1 cellular context compared by ENCODE assay signal in the genomic region with DNA sequence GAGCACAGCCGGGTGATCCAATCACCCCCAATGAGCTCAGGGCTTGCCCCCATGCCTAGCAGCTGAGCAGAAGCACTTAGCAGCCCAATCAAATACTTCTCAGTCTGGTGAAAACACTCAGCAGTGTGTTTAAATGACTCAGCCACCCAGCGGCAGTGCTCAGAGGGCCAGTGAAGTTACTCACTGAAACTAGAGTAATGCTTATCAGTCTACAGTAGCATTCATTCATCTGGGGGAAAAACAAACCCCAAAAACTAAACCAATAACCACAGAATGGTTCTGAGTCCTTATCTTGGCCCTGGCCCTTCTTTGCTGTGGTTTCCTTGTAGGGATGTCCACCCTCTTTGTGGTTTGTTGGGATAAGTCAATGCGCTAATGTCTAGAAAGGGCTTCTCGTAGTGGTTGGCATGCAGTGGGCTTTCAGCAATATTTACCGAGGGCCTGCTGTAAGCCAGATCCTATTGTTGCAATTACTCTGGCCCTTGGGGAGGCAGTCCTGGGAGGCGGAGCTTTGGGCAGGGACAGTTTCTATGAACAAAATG.
TF ChIP-seq lines count a peak whose summit lies in the region.

No MANE protein-coding gene starts in this region.

TF ChIP-seq in HCT116, 20 proteins besides CTCF, POLR2A, EP300 and RAD21 (continued from another document):
- TF ChIP-seq YY1 (IDR thresholded peaks at IDR 0.05; ENCODE audit: extremely low read depth, insufficient replicate concordance, low read depth, low read length) (no peak), SRF (IDR thresholded peaks at IDR 0.05; ENCODE audit: low read depth) (no peak)
- TF ChIP-seq, protein P1, sequence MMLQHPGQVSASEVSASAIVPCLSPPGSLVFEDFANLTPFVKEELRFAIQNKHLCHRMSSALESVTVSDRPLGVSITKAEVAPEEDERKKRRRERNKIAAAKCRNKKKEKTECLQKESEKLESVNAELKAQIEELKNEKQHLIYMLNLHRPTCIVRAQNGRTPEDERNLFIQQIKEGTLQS (IDR thresholded peaks at IDR 0.05): no peak
- TF ChIP-seq, protein P2, sequence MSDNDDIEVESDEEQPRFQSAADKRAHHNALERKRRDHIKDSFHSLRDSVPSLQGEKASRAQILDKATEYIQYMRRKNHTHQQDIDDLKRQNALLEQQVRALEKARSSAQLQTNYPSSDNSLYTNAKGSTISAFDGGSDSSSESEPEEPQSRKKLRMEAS (IDR thresholded peaks at IDR 0.05): no peak
